ENCODE assay signal across 29 cellular contexts in genomic region chr7:140631006-140631405, GRCh38. TPM values are rescaled to one million over a fixed set of nuclear protein-coding genes. Genes with fewer than 3 reads are reported as not detected.
DNase-seq lines count a peak whose midpoint lies in the region; ATAC-seq and TF ChIP-seq lines count a peak whose summit lies in the region.
"Had no signal": no experiment of that assay in that cellular context is flagged by ENCODE, and none has a peak within 500 bp of the region (broad histone marks: within the 10 kb centered on the region; RNA-seq: fewer than 3 reads in every experiment).

No MANE protein-coding gene starts in this region.

- no peak overlapping the region for H4K5ac ChIP-seq in mesendoderm (ENCODE audit: low read length)

- intact Hi-C loops in Right ventricle myocardium inferior (cut with DNase I) (no loop called here), cardiac septum (cut with DNase I) (no loop called here), posterior vena cava (cut with DNase I) (no loop called here), prostate gland (cut with DNase I) (no loop called here)

- H4K20me1 ChIP-seq in smooth muscle cell (ENCODE audit: low read depth): peaks cover 31% of the 10 kb centered on the region

- TF ChIP-seq POLR2A in prostate gland (IDR thresholded peaks at IDR 0.05) (no peak), erythroblast (IDR thresholded peaks at IDR 0.05; ENCODE audit: low read length) (no peak)

- peaks cover 39% of the 10 kb centered on the region for H3F3A ChIP-seq in smooth muscle cell (ENCODE audit: low read depth)

- no peak overlapping the region for H3K4ac ChIP-seq in mesendoderm (ENCODE audit: low read depth, low read length)

- H3K36me3 ChIP-seq in mesendoderm (ENCODE audit: control insufficient read depth, insufficient read depth, low read length) (no peaks in the 10 kb centered on the region), smooth muscle cell (ENCODE audit: low read depth) (no peaks in the 10 kb centered on the region), prostate gland (no peaks in the 10 kb centered on the region)
- H3K36me3 ChIP-seq: colonic mucosa had no signal

- H3K4me1 ChIP-seq in mesendoderm (ENCODE audit: control insufficient read depth, low read depth, low read length) (peaks cover 12% of the 10 kb centered on the region), smooth muscle cell (ENCODE audit: low read depth) (peaks cover 12% of the 10 kb centered on the region), prostate gland (replicated peaks) (no peaks in the 10 kb centered on the region)
- H3K4me1 ChIP-seq: colonic mucosa had no signal

- no peaks in the 10 kb centered on the region for H3K79me1 ChIP-seq in mesendoderm (ENCODE audit: low read length)

- H2BK15ac ChIP-seq in mesendoderm (replicated peaks; ENCODE audit: low read depth): no peak overlapping the region

- DNase-seq in Right ventricle myocardium inferior (ENCODE audit: missing footprints) (no peak), cardiac septum (ENCODE audit: low spot score) (no peak), mesendoderm (no peak), smooth muscle cell (lab: John Stamatoyannopoulos, UW; ENCODE audit: unreplicated experiment) (no peak), posterior vena cava (ENCODE audit: low spot score) (no peak), prostate gland (ENCODE audit: low spot score) (no peak), erythroblast (lab: John Stamatoyannopoulos, UW) (no peak), ureter (ENCODE audit: low spot score) (no peak)
- DNase-seq: 8988T; activated CD4-positive, alpha-beta T cell treated with anti-CD3 and anti-CD28 coated beads, Interleukin-2, amount 10 ng/mL, durations not matched to agents 24 days and 14 days; activated naive CD4-positive, alpha-beta T cell treated with anti-CD3 and anti-CD28 coated beads, Interleukin-2, amount 50 U/mL, for 16 hours; amygdala; CD4-positive, alpha-beta T cell; colonic mucosa; DMS153; effector memory CD4-positive, alpha-beta T cell; kidney glomerular epithelial cell; natural killer cell; NCI-H1105; NCI-H1930; NCI-H345; NCI-H748 treated with DMSO at 0.1 percent for 48 hours; RPMI8226; testis had no signal

- H3K27ac ChIP-seq in mesendoderm (ENCODE audit: low read depth, low read length): peak overlapping the region; percentile 24
- peak overlapping the region; percentile 31 for H3K27ac ChIP-seq in smooth muscle cell (ENCODE audit: low read depth)
- H3K27ac ChIP-seq in prostate gland: no peak overlapping the region
- H3K27ac ChIP-seq: colonic mucosa, testis, VCaP had no signal

- H3K9ac ChIP-seq in mesendoderm (ENCODE audit: low read length) (no peak overlapping the region), smooth muscle cell (ENCODE audit: low read depth) (no peak overlapping the region)

- peak; percentile 66 for ATAC-seq in Right ventricle myocardium inferior
- ATAC-seq: esophagus mucosa, natural killer cell, SK-N-SH treated with all-trans-retinoic acid at 6 μM for 48 hours had no signal

- no peak overlapping the region for H2BK120ac ChIP-seq in mesendoderm (ENCODE audit: low read depth, low read length)

- H3K79me2 ChIP-seq in mesendoderm (ENCODE audit: control insufficient read depth, insufficient read depth, low read length) (no peaks in the 10 kb centered on the region), smooth muscle cell (ENCODE audit: low read depth) (peaks cover 14% of the 10 kb centered on the region)

- H3K9me3 ChIP-seq in smooth muscle cell (replicated peaks; ENCODE audit: low read depth): no peaks in the 10 kb centered on the region
- no peaks in the 10 kb centered on the region for H3K9me3 ChIP-seq in prostate gland
- H3K9me3 ChIP-seq: colonic mucosa, testis had no signal

- H2BK5ac ChIP-seq in mesendoderm (ENCODE audit: low read length): no peak overlapping the region

- H4K8ac ChIP-seq in mesendoderm (ENCODE audit: low read depth, low read length): no peak overlapping the region

- H3K4me3 ChIP-seq in mesendoderm (ENCODE audit: low read length) (no peak overlapping the region), smooth muscle cell (no peak overlapping the region), prostate gland (no peak overlapping the region)
- H3K4me3 ChIP-seq: colonic mucosa, testis had no signal

- no peaks in the 10 kb centered on the region for H3K27me3 ChIP-seq in mesendoderm (ENCODE audit: insufficient read depth, low read length, poor library complexity)
- no peaks in the 10 kb centered on the region for H3K27me3 ChIP-seq in smooth muscle cell (ENCODE audit: low read depth)
- H3K27me3 ChIP-seq in prostate gland (replicated peaks; ENCODE audit: insufficient read depth): no peaks in the 10 kb centered on the region
- H3K27me3 ChIP-seq: colonic mucosa, testis had no signal

- no peak overlapping the region for H2AK5ac ChIP-seq in mesendoderm (ENCODE audit: low read length)

- H3K56ac ChIP-seq in mesendoderm (ENCODE audit: low read length): no peak overlapping the region

- H3K18ac ChIP-seq in mesendoderm (ENCODE audit: low read length): no peak overlapping the region

- no peak overlapping the region for H3K4me2 ChIP-seq in mesendoderm (ENCODE audit: low read length)
- H3K4me2 ChIP-seq in smooth muscle cell: peak overlapping the region; percentile 56

- no CpG with 5 or more reads among the region's 6 CpGs for WGBS in mesendoderm (ENCODE audit: extremely low coverage, insufficient coverage, low lambda C conversion rate)
- 88% methylated on average over 6 of the region's 6 CpGs for WGBS in smooth muscle cell (ENCODE audit: low lambda C conversion rate)
- WGBS in prostate gland: 70% methylated on average over 6 of the region's 6 CpGs

- TF ChIP-seq CTCF in smooth muscle cell (IDR thresholded peaks at IDR 0.05; ENCODE audit: borderline replicate concordance, insufficient read depth, poor library complexity, severe bottlenecking) (no peak), prostate gland (IDR thresholded peaks at IDR 0.05) (no peak)

- H2AFZ ChIP-seq in smooth muscle cell (ENCODE audit: low read depth): no peak overlapping the region

- H3K23ac ChIP-seq in mesendoderm (ENCODE audit: low read length): no peak overlapping the region

RNA-seq across cellular contexts. Expression of gene DENND2A, which starts 9.6 kb away (rescaled TPM):
- total RNA-seq in Right ventricle myocardium inferior (15.0 TPM), cardiac septum (7.2 TPM), smooth muscle cell (2.8 and 4.6 TPM in 2 replicates), posterior vena cava (10 to 100 TPM; 13.7 to 26.4 TPM), prostate gland (1 to 10 TPM; 4.0 to 9.2 TPM), ureter (14.9 TPM)
- polyA plus RNA-seq in mesendoderm (2013, experiment 1 of 2): 3.6 TPM
- polyA plus RNA-seq in mesendoderm (2013, experiment 2 of 2): 4.0 TPM
- 1.8 and 5.5 TPM in 2 replicates for polyA plus RNA-seq in smooth muscle cell
- total RNA-seq: activated CD4-positive, alpha-beta T cell treated with anti-CD3 and anti-CD28 coated beads, Interleukin-2, amount 10 ng/mL, durations not matched to agents 24 days and 14 days; activated T-helper 1 cell treated with anti-CD3 and anti-CD28 coated beads, Interleukin-12 subunit alpha, Interleukin-12 subunit beta, Interleukin-2, Interleukin-4 antibody, amounts not matched to agents 30 ng/mL and 10 ng/mL and 1 ng/mL, durations not matched to agents 14 hours and 24 hours and 36 hours; CD4-positive, alpha-beta T cell; T-helper 2 cell treated with Interferon-gamma antibody and Interleukin-4, amounts not matched to agents 100 ng/mL and 5 ng/mL, for 36 hours had no signal

RNA-seq across cellular contexts. Expression of gene ADCK2, which starts 41.7 kb away (rescaled TPM):
- 11.6 TPM for total RNA-seq in Right ventricle myocardium inferior
- 9.3 TPM for total RNA-seq in cardiac septum
- polyA plus RNA-seq in mesendoderm (2013, experiment 1 of 2): 3.9 TPM
- 3.9 TPM for polyA plus RNA-seq in mesendoderm (2013, experiment 2 of 2)
- total RNA-seq in smooth muscle cell: 8.0 and 10.8 TPM in 2 replicates
- polyA plus RNA-seq in smooth muscle cell: 10.5 and 13.0 TPM in 2 replicates
- 10 to 100 TPM; 12.3 to 16.1 TPM for total RNA-seq in posterior vena cava
- 10 to 100 TPM; 26.5 to 30.6 TPM for total RNA-seq in prostate gland
- total RNA-seq in ureter: 28.9 TPM

Comparison
In these comparisons a context has a peak if more than half of its experiments do, and no peak if none do; other contexts are left out.
1. H3K27ac ChIP-seq: peak in mesendoderm (single experiment) and smooth muscle cell (single experiment); none in prostate gland (0 of 2).